ENCODE assay signal across 17 cellular contexts in genomic region chr6:29667158-29667557, GRCh38. TPM values are rescaled to one million over a fixed set of nuclear protein-coding genes. Genes with fewer than 3 reads are reported as not detected.
DNase-seq lines count a peak whose midpoint lies in the region; TF ChIP-seq lines count a peak whose summit lies in the region.
"Had no signal": no experiment of that assay in that cellular context is flagged by ENCODE, and none has a peak within 500 bp of the region (broad histone marks: within the 10 kb centered on the region; RNA-seq: fewer than 3 reads in every experiment).

No MANE protein-coding gene starts in this region.

- peaks cover 3% of the 10 kb centered on the region for H3K36me3 ChIP-seq in NT2/D1 (ENCODE audit: insufficient read depth, insufficient read length, low read length)

- no peak overlapping the region for H2BK12ac ChIP-seq in H9 (ENCODE audit: insufficient read length, low read depth, low read length)

- WGBS in H9 (ENCODE audit: extremely low coverage, insufficient read length, low lambda C conversion rate): no CpG with 5 or more reads among the region's 5 CpGs

- H3K9me3 ChIP-seq in H9 (ENCODE audit: control insufficient read depth, low read depth, low read length) (no peaks in the 10 kb centered on the region), NT2/D1 (ENCODE audit: insufficient read depth, low read length) (no peaks in the 10 kb centered on the region)

- peak; percentile 82 for DNase-seq in H9
- peak; percentile 82 for DNase-seq in NT2/D1 (ENCODE audit: low read depth, low spot score)
- peak; percentile 48 for DNase-seq in iPS-NIHi11 (ENCODE audit: low spot score)
- DNase-seq in mucosa of gallbladder (ENCODE audit: low spot score): no peak
- no peak for DNase-seq in D341Med (ENCODE audit: low spot score)
- DNase-seq in effector CD8-positive, alpha-beta T cell (lab: John Stamatoyannopoulos, UW): no peak
- DNase-seq: CD4-positive, alpha-beta T cell; DND-41; GM23248; NCI-H1417; NCI-H1930; NCI-H69; SHP77 treated with DMSO at 0.1 percent for 48 hours had no signal

- H3K4me1 Mint-ChIP-seq in H9: peaks cover 50 to 56% of the 10 kb centered on the region in 2 experiments
- H3K4me1 Mint-ChIP-seq: B cell had no signal

- no peak overlapping the region for H2AK5ac ChIP-seq in H9 (ENCODE audit: insufficient read length, low read length)

- no peak overlapping the region for H4K91ac ChIP-seq in H9 (ENCODE audit: insufficient read length, low read depth, low read length)

- H2BK20ac ChIP-seq in H9 (ENCODE audit: low read depth, low read length, poor library complexity, severe bottlenecking): no peak overlapping the region

- no peak overlapping the region for H3K23ac ChIP-seq in H9 (ENCODE audit: insufficient read length, low read depth, low read length)

- H3K9me3 Mint-ChIP-seq in H9: no peaks in the 10 kb centered on the region
- H3K9me3 Mint-ChIP-seq: CD4-positive, alpha-beta T cell had no signal

- peak overlapping the region; percentile 96 to 97 (median 96) for H3K27ac Mint-ChIP-seq in H9
- H3K27ac Mint-ChIP-seq: B cell; CD4-positive, alpha-beta T cell had no signal

- H3K27me3 Mint-ChIP-seq in H9 (ENCODE audit: low read depth): no peaks in the 10 kb centered on the region

- H3K27ac ChIP-seq in H9 (ENCODE audit: insufficient read length, low read depth, low read length): peak overlapping the region; percentile 93
- H3K27ac ChIP-seq in temporal lobe (ENCODE audit: low read depth, low read length): peak overlapping the region; percentile 44
- H3K27ac ChIP-seq: GM23248 had no signal

- H3K27me3 ChIP-seq in H9 (ENCODE audit: insufficient read depth, low read length) (no peaks in the 10 kb centered on the region), NT2/D1 (ENCODE audit: insufficient read depth, insufficient read length) (no peaks in the 10 kb centered on the region)

- H3K4ac ChIP-seq in H9 (ENCODE audit: low read depth, low read length): no peak overlapping the region

- H2BK5ac ChIP-seq in H9 (ENCODE audit: insufficient read length, low read length): no peak overlapping the region

- TF ChIP-seq CTCF in H9 (conservative IDR thresholded peaks at IDR 0.05): no peak

- H2AFZ ChIP-seq in H9 (ENCODE audit: low read length): no peak overlapping the region
- H2AFZ ChIP-seq: GM23248 had no signal

- H3K23me2 ChIP-seq in H9 (ENCODE audit: insufficient read length, low read depth, low read length, poor library complexity, severe bottlenecking): no peaks in the 10 kb centered on the region

- H3K4me3 Mint-ChIP-seq in H9: peak overlapping the region; percentile 37 to 41; a peak in 3 of 5 replicates
- H3K4me3 Mint-ChIP-seq: B cell; CD4-positive, alpha-beta T cell had no signal

- peak overlapping the region; percentile 30 for H3K4me2 ChIP-seq in H9 (ENCODE audit: insufficient read depth, insufficient read length, low read length)

- no peak overlapping the region for H3K9ac ChIP-seq in H9 (ENCODE audit: extremely low read depth, insufficient read length, low read length)
- peak overlapping the region; percentile 63 for H3K9ac ChIP-seq in NT2/D1 (ENCODE audit: insufficient read length, low read depth)
- H3K9ac ChIP-seq: GM23248 had no signal

- H3K36me3 Mint-ChIP-seq in H9 (ENCODE audit: insufficient read depth in 1 of 3, low read depth in 3 of 3): no peaks in the 10 kb centered on the region

- H3K14ac ChIP-seq in H9 (ENCODE audit: insufficient read depth, low read length): no peak overlapping the region

- H4K5ac ChIP-seq in H9 (ENCODE audit: insufficient read length, low read depth, low read length): no peak overlapping the region

- peak overlapping the region; percentile 23 for H3K18ac ChIP-seq in H9 (ENCODE audit: insufficient read length, low read depth, low read length)

- no peak overlapping the region for H2BK120ac ChIP-seq in H9 (ENCODE audit: low read depth, low read length, poor library complexity, severe bottlenecking)

- no peaks in the 10 kb centered on the region for H4K20me1 ChIP-seq in H9 (ENCODE audit: control insufficient read depth, insufficient read depth, insufficient read length)

- H4K8ac ChIP-seq in H9 (replicated peaks; ENCODE audit: insufficient read length, low read depth, low read length): no peak overlapping the region

- H3K79me1 ChIP-seq in H9 (ENCODE audit: insufficient read depth, low read depth, low read length, poor library complexity, severe bottlenecking): no peaks in the 10 kb centered on the region

- H3K4me1 ChIP-seq in H9 (ENCODE audit: insufficient read depth, low read length): peaks cover 30% of the 10 kb centered on the region
- peaks cover 8% of the 10 kb centered on the region for H3K4me1 ChIP-seq in NT2/D1 (ENCODE audit: insufficient read depth, insufficient read length)

- H3K4me3 ChIP-seq in NT2/D1 (ENCODE audit: insufficient read length, low read depth): peak overlapping the region; percentile 21
- H3K4me3 ChIP-seq: GM23248 had no signal

- no peak overlapping the region for H2BK15ac ChIP-seq in H9 (ENCODE audit: low read depth, low read length)

- H3T11ph ChIP-seq in H9 (ENCODE audit: low read length): no peak overlapping the region

- H3K56ac ChIP-seq in H9 (ENCODE audit: insufficient read length, low read depth, low read length): no peak overlapping the region

- H3K79me2 ChIP-seq in H9 (ENCODE audit: insufficient read depth, low read length): no peaks in the 10 kb centered on the region

RNA-seq across cellular contexts. Expression of gene MOG, which starts 10.3 kb away (rescaled TPM):
- total RNA-seq in H9 (2021) (0.55 and 0.83 TPM in 2 replicates), temporal lobe (0.25 TPM), mucosa of gallbladder (not detected)
- total RNA-seq: B cell; CD4-positive, alpha-beta T cell; GM23248; HT-29; OCI-LY7 had no signal

RNA-seq across cellular contexts. Expression of gene ZFP57, which starts 13.8 kb away (rescaled TPM):
- total RNA-seq in H9 (2021) (1.4 and 1.7 TPM in 2 replicates), temporal lobe (not detected), mucosa of gallbladder (0.12 TPM)
- total RNA-seq: CD4-positive, alpha-beta T cell; GM23248; HT-29; OCI-LY7 had no signal

RNA-seq across cellular contexts. Expression of gene GABBR1, which starts 34.2 kb away (rescaled TPM):
- 132 and 146 TPM in 2 replicates for total RNA-seq in H9 (2021)
- total RNA-seq in temporal lobe: 99.3 TPM
- 52.4 TPM for total RNA-seq in mucosa of gallbladder

RNA-seq across cellular contexts. Expression of gene HLA-F, which starts 56.1 kb away (rescaled TPM):
- 7.0 and 7.4 TPM in 2 replicates for total RNA-seq in H9 (2021)
- 1.5 TPM for total RNA-seq in temporal lobe
- total RNA-seq in mucosa of gallbladder: 87.3 TPM

Comparison
In these comparisons a context has a peak if more than half of its experiments do, and no peak if none do; other contexts are left out.
1. DNase-seq: peak in H9 (single experiment), NT2/D1 (single experiment) and iPS-NIHi11 (single experiment); none in mucosa of gallbladder (single experiment), D341Med (single experiment) and effector CD8-positive, alpha-beta T cell (single experiment).